1 cellular context compared by ENCODE assay signal in genomic region chr3:176347424-176348146, GRCh38.
TF ChIP-seq lines count a peak whose summit lies in the region.

No MANE protein-coding gene starts in this region.

TF ChIP-seq in K562, 482 proteins besides CTCF, POLR2A, EP300 and RAD21 (continued from another document and continues in another):
- TF ChIP-seq, protein P1, sequence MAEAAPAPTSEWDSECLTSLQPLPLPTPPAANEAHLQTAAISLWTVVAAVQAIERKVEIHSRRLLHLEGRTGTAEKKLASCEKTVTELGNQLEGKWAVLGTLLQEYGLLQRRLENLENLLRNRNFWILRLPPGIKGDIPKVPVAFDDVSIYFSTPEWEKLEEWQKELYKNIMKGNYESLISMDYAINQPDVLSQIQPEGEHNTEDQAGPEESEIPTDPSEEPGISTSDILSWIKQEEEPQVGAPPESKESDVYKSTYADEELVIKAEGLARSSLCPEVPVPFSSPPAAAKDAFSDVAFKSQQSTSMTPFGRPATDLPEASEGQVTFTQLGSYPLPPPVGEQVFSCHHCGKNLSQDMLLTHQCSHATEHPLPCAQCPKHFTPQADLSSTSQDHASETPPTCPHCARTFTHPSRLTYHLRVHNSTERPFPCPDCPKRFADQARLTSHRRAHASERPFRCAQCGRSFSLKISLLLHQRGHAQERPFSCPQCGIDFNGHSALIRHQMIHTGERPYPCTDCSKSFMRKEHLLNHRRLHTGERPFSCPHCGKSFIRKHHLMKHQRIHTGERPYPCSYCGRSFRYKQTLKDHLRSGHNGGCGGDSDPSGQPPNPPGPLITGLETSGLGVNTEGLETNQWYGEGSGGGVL (CRISPR knock-in tag; IDR thresholded peaks at IDR 0.05), result peak; percentile 79; the same call in 1 of the 2 replicates
- TF ChIP-seq POLR2H (tag; IDR thresholded peaks at IDR 0.05; ENCODE audit: low read depth) (0 out of 2 replicates have a peak, but pooled peaks have one; percentile 23), ZNF431 (CRISPR knock-in tag; IDR thresholded peaks at IDR 0.05) (no peak), ZNF589 (CRISPR knock-in tag; IDR thresholded peaks at IDR 0.05; ENCODE audit: low read depth) (peak; percentile 80; the same call in 1 of the 2 replicates), U2AF2 (optimal IDR thresholded peaks at IDR 0.05; ENCODE audit: low read depth, low read length) (no peak), SRSF7 (optimal IDR thresholded peaks at IDR 0.05; ENCODE audit: low read depth, low read length) (no peak), ZNF511 (CRISPR knock-in tag; IDR thresholded peaks at IDR 0.05) (no peak), FOXA1 (IDR thresholded peaks at IDR 0.05; ENCODE audit: borderline replicate concordance) (no peak), ZNF384 (IDR thresholded peaks at IDR 0.05; ENCODE audit: low read depth, low read length) (no peak), PTRF (tag; IDR thresholded peaks at IDR 0.05) (peak; percentile 91), NR2C1 (IDR thresholded peaks at IDR 0.05) (no peak), NR2C1 (tag; IDR thresholded peaks at IDR 0.05) (peak; percentile 67), PRPF4 (IDR thresholded peaks at IDR 0.05; ENCODE audit: insufficient read depth, low read depth, low read length, poor library complexity, severe bottlenecking) (no peak), CHD4 (IDR thresholded peaks at IDR 0.05; ENCODE audit: insufficient read depth, insufficient replicate concordance, low read depth, low read length, poor library complexity, severe bottlenecking) (no peak), SMAD4 (CRISPR knock-in tag; conservative IDR thresholded peaks at IDR 0.05) (peak; percentile 94), THAP12 (CRISPR knock-in tag; IDR thresholded peaks at IDR 0.05) (no peak), SMAD3 (CRISPR knock-in tag; conservative IDR thresholded peaks at IDR 0.05) (0 out of 2 replicates have a peak, but pooled peaks have one; percentile 29), ARID3B (CRISPR knock-in tag; IDR thresholded peaks at IDR 0.05; ENCODE audit: borderline replicate concordance) (no peak), DMBX1 (CRISPR knock-in tag; IDR thresholded peaks at IDR 0.05; ENCODE audit: borderline replicate concordance) (peak; percentile 96), MECOM (CRISPR knock-in tag; IDR thresholded peaks at IDR 0.05) (peak; percentile 74; the same call in 1 of the 2 replicates), CXXC5 (CRISPR knock-in tag; IDR thresholded peaks at IDR 0.05) (peak; percentile 81), RBBP5 (IDR thresholded peaks at IDR 0.05; ENCODE audit: borderline replicate concordance, insufficient read depth, low read length, poor library complexity, severe bottlenecking) (no peak), NFXL1 (CRISPR knock-in tag; IDR thresholded peaks at IDR 0.05) (0 out of 2 replicates have a peak, but pooled peaks have one; percentile 20), RUNX1 (IDR thresholded peaks at IDR 0.05; ENCODE audit: low read depth) (no peak), MAFG (tag; conservative IDR thresholded peaks at IDR 0.05) (no peak), NBN (IDR thresholded peaks at IDR 0.05; ENCODE audit: low read depth) (no peak), ZNF445 (CRISPR knock-in tag; IDR thresholded peaks at IDR 0.05; ENCODE audit: low read depth) (no peak), GTF2A2 (tag; IDR thresholded peaks at IDR 0.05) (peak; percentile 88), FOXP1 (CRISPR knock-in tag; IDR thresholded peaks at IDR 0.05) (no peak), RBM14 (IDR thresholded peaks at IDR 0.05; ENCODE audit: borderline replicate concordance, insufficient read depth, low read depth, low read length) (no peak), ILK (tag; IDR thresholded peaks at IDR 0.05; ENCODE audit: borderline replicate concordance, low read depth) (peak; percentile 81), MBD2 (IDR thresholded peaks at IDR 0.05; ENCODE audit: borderline replicate concordance, low read depth) (no peak), ZBTB9 (CRISPR knock-in tag; IDR thresholded peaks at IDR 0.05) (0 out of 2 replicates have a peak, but pooled peaks have one; percentile 69), MEF2D (tag; conservative IDR thresholded peaks at IDR 0.05; ENCODE audit: low read depth) (0 out of 2 replicates have a peak, but pooled peaks have one; percentile 35), CREB1 (IDR thresholded peaks at IDR 0.05) (no peak), CREB1 (CRISPR knock-in tag; IDR thresholded peaks at IDR 0.05) (no peak), CBX8 (IDR thresholded peaks at IDR 0.05; ENCODE audit: borderline replicate concordance, extremely low read depth, low read depth, low read length, poor library complexity, severe bottlenecking) (no peak), L3MBTL2 (IDR thresholded peaks at IDR 0.05) (no peak), HIVEP1 (CRISPR knock-in tag; IDR thresholded peaks at IDR 0.05) (0 out of 2 replicates have a peak, but pooled peaks have one; percentile 77), DDX20 (tag; IDR thresholded peaks at IDR 0.05; ENCODE audit: low read depth) (peak; percentile 80), FOSL1 (tag; conservative IDR thresholded peaks at IDR 0.05) (peak; percentile 84), STAG1 (CRISPR knock-in tag; IDR thresholded peaks at IDR 0.05; ENCODE audit: borderline replicate concordance) (no peak)
- TF ChIP-seq, protein P2, sequence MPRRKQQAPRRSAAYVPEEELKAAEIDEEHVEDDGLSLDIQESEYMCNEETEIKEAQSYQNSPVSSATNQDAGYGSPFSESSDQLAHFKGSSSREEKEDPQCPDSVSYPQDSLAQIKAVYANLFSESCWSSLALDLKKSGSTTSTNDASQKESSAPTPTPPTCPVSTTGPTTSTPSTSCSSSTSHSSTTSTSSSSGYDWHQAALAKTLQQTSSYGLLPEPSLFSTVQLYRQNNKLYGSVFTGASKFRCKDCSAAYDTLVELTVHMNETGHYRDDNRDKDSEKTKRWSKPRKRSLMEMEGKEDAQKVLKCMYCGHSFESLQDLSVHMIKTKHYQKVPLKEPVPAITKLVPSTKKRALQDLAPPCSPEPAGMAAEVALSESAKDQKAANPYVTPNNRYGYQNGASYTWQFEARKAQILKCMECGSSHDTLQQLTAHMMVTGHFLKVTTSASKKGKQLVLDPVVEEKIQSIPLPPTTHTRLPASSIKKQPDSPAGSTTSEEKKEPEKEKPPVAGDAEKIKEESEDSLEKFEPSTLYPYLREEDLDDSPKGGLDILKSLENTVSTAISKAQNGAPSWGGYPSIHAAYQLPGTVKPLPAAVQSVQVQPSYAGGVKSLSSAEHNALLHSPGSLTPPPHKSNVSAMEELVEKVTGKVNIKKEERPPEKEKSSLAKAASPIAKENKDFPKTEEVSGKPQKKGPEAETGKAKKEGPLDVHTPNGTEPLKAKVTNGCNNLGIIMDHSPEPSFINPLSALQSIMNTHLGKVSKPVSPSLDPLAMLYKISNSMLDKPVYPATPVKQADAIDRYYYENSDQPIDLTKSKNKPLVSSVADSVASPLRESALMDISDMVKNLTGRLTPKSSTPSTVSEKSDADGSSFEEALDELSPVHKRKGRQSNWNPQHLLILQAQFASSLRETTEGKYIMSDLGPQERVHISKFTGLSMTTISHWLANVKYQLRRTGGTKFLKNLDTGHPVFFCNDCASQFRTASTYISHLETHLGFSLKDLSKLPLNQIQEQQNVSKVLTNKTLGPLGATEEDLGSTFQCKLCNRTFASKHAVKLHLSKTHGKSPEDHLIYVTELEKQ (CRISPR knock-in tag; IDR thresholded peaks at IDR 0.05), result peak; percentile 80; the same call in 1 of the 2 replicates
- TF ChIP-seq, protein P3, sequence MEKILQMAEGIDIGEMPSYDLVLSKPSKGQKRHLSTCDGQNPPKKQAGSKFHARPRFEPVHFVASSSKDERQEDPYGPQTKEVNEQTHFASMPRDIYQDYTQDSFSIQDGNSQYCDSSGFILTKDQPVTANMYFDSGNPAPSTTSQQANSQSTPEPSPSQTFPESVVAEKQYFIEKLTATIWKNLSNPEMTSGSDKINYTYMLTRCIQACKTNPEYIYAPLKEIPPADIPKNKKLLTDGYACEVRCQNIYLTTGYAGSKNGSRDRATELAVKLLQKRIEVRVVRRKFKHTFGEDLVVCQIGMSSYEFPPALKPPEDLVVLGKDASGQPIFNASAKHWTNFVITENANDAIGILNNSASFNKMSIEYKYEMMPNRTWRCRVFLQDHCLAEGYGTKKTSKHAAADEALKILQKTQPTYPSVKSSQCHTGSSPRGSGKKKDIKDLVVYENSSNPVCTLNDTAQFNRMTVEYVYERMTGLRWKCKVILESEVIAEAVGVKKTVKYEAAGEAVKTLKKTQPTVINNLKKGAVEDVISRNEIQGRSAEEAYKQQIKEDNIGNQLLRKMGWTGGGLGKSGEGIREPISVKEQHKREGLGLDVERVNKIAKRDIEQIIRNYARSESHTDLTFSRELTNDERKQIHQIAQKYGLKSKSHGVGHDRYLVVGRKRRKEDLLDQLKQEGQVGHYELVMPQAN (IDR thresholded peaks at IDR 0.05; ENCODE audit: borderline replicate concordance), result no peak
- TF ChIP-seq, protein P4, sequence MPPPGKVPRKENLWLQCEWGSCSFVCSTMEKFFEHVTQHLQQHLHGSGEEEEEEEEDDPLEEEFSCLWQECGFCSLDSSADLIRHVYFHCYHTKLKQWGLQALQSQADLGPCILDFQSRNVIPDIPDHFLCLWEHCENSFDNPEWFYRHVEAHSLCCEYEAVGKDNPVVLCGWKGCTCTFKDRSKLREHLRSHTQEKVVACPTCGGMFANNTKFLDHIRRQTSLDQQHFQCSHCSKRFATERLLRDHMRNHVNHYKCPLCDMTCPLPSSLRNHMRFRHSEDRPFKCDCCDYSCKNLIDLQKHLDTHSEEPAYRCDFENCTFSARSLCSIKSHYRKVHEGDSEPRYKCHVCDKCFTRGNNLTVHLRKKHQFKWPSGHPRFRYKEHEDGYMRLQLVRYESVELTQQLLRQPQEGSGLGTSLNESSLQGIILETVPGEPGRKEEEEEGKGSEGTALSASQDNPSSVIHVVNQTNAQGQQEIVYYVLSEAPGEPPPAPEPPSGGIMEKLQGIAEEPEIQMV (tag; conservative IDR thresholded peaks at IDR 0.05; ENCODE audit: low read depth), result peak; percentile 87
